Comparison of ENCODE assay signal across 1 cellular context in the genomic region with DNA sequence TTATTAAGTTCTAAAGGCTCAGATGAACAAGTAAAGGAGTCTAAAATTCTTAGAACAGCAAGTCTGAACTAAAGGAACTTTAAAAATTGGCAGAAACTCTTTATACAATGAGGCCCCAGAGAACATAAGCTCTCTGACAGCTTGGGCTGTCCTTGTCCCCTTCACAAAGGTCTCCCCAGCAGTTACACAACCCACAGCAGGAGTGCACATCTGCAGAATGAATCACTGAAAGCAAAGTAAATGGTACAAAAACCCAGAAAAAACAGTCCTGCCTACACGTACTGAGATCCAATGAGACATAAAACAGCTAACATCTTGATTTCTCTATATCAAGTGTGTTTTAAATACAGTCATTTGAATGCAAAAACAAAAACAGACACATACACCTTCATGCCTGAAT.
TF ChIP-seq lines count a peak whose summit lies in the region.

No MANE protein-coding gene starts in this region.

TF ChIP-seq in IMR-90, 13 proteins besides CTCF, POLR2A, EP300 and RAD21:
- TF ChIP-seq CEBPB (IDR thresholded peaks at IDR 0.05; ENCODE audit: low read depth, low read length) = peak; percentile 24; the same call in 1 of the 2 replicates
- TF ChIP-seq, protein P1, sequence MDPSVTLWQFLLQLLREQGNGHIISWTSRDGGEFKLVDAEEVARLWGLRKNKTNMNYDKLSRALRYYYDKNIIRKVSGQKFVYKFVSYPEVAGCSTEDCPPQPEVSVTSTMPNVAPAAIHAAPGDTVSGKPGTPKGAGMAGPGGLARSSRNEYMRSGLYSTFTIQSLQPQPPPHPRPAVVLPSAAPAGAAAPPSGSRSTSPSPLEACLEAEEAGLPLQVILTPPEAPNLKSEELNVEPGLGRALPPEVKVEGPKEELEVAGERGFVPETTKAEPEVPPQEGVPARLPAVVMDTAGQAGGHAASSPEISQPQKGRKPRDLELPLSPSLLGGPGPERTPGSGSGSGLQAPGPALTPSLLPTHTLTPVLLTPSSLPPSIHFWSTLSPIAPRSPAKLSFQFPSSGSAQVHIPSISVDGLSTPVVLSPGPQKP (IDR thresholded peaks at IDR 0.05; ENCODE audit: borderline replicate concordance, low read depth, low read length) = no peak
TF ChIP-seq in IMR-90: peak in this region for 1.
